In the genomic region with DNA sequence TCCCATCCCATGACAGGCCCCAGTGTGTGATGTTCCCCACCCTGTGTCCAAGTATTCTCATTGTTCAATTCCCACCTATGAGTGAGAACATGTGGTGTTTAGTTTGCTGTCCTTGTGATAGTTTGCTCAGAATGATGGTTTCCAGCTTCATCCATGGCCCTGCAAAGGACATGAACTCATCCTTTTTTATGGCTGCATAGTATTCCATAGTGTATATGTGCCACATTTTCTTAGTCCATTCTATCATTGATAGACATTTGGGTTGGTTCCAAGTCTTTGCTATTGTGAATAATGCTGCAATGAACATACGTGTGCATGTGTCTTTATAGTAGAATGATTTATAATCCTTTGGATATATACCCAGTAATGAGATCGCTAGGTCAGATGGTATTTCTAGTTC, we compare ENCODE assay signal across 2 cellular contexts.
DNase-seq lines count a peak whose midpoint lies in the region; ATAC-seq, FAIRE-seq and TF ChIP-seq lines count a peak whose summit lies in the region.
"Not testable (repeated sequence)": the region's sequence is repeated elsewhere in the genome, so short reads cannot be mapped to it uniquely, and the experiment has no call there.

No MANE protein-coding gene starts in this region.

- intact Hi-C loops in K562 (cut with micrococcal nuclease): loop anchor here (5.0 kb wide), 1 partner anchor 94 kb away; no protein-coding TSS in a partner anchor

- TF ChIP-seq POLR2A in K562 (conservative IDR thresholded peaks at IDR 0.05): not testable (repeated sequence)

- not testable (repeated sequence) for H3K4me3 ChIP-seq in HEK293 (ENCODE audit: low read depth, low read length); K562

- not testable (repeated sequence) for BruUV-seq in K562 (replicated peaks; lab: Mats Ljungman, UMichigan)

- TF ChIP-seq CTCF in HEK293 (tag by site-specific recombination; IDR thresholded peaks at IDR 0.05); K562 (IDR thresholded peaks at IDR 0.05 in 2 of 3, conservative IDR thresholded peaks at IDR 0.05 in 1 of 3; ENCODE audit: insufficient read depth in 2 of 3, low read depth in 1 of 3, low read length in 3 of 3): not testable (repeated sequence)

- not testable (repeated sequence) for H3K79me2 ChIP-seq in K562 (ENCODE audit: control insufficient read depth, insufficient read depth, low read length)

- ATAC-seq in K562: not testable (repeated sequence)

- H3K9me3 ChIP-seq in HEK293 (ENCODE audit: control insufficient read depth, insufficient read depth, low read depth, low read length); K562 (replicated peaks; ENCODE audit: control insufficient read depth, insufficient read depth, low read depth, low read length): not testable (repeated sequence)

- not testable (repeated sequence) for H4K20me1 ChIP-seq in K562 (replicated peaks; ENCODE audit: control insufficient read depth, insufficient read depth, low read length)

- not testable (repeated sequence) for H3K27me3 ChIP-seq in K562 (ENCODE audit: control insufficient read depth in 2 of 2, insufficient read depth in 2 of 2, low read length in 2 of 2)

- not testable (repeated sequence) for FAIRE-seq in K562 (lab: Jason Lieb, UNC)

- H3K36me3 ChIP-seq in HEK293 (ENCODE audit: control insufficient read depth in 2 of 2, insufficient read depth in 1 of 2, low read length in 2 of 2); K562 (ENCODE audit: control insufficient read depth, insufficient read depth, low read length): not testable (repeated sequence)

- not testable (repeated sequence) for H2AFZ ChIP-seq in K562 (ENCODE audit: low read depth, low read length)

- not testable (repeated sequence) for H3K4me1 ChIP-seq in HEK293 (ENCODE audit: control insufficient read depth, insufficient read depth, low read length); K562 (replicated peaks in 1 of 2; ENCODE audit: control insufficient read depth in 2 of 2, insufficient read depth in 2 of 2, low read length in 2 of 2)

- not testable (repeated sequence) for DNase-seq in K562 (ENCODE audit: extremely low read depth in 1 of 4, low spot score in 3 of 4)

- not testable (repeated sequence) for TF ChIP-seq RAD21 in K562 (CRISPR knock-in tag; conservative IDR thresholded peaks at IDR 0.05 in 1 of 2, IDR thresholded peaks at IDR 0.05 in 1 of 2)

- H3K27ac ChIP-seq in HEK293 (ENCODE audit: extremely low read depth, low read depth, low read length); K562 (ENCODE audit: extremely low read depth, low read depth, low read length): not testable (repeated sequence)

- not testable (repeated sequence) for H3K9me1 ChIP-seq in K562 (ENCODE audit: control insufficient read depth, insufficient read depth, low read length)

- TF ChIP-seq EP300 in K562 (IDR thresholded peaks at IDR 0.05; ENCODE audit: low read length): not testable (repeated sequence)

- 80% methylated on average over 1 of the region's 2 CpGs for WGBS in K562 (ENCODE audit: insufficient coverage, low coverage, missing lambda C conversion rate)

- H3K4me2 ChIP-seq in K562 (ENCODE audit: insufficient read depth, low read length): not testable (repeated sequence)

- in situ Hi-C loops in K562 (cut with MboI): not testable (repeated sequence)

- POLR2A ChIA-PET in HEK293 (lab: Yijun Ruan, JAX); K562 (lab: Yijun Ruan, JAX): not testable (repeated sequence)

- H3K9ac ChIP-seq in K562 (ENCODE audit: insufficient read depth in 1 of 2, low read depth in 2 of 2, low read length in 2 of 2): not testable (repeated sequence)

- CTCF ChIA-PET in HEK293 (lab: Yijun Ruan, JAX); K562 (lab: Yijun Ruan, JAX; ENCODE audit: low intra/inter-chr PET ratio): not testable (repeated sequence)

TF ChIP-seq in HEK293, 187 proteins besides CTCF, POLR2A, EP300 and RAD21:
- TF ChIP-seq ZNF146 (tag by site-specific recombination; IDR thresholded peaks at IDR 0.05): peak; percentile 56; the same call in 1 of the 2 replicates

TF ChIP-seq in K562, 482 proteins besides CTCF, POLR2A, EP300 and RAD21:
- peak; percentile 43; the same call in 1 of the 2 replicates for TF ChIP-seq BCOR (IDR thresholded peaks at IDR 0.05)
- peak; percentile 58 for TF ChIP-seq RBM25 (IDR thresholded peaks at IDR 0.05; ENCODE audit: low read depth, low read length, severe bottlenecking)
- peak; percentile 76 for TF ChIP-seq ZNF146 (CRISPR knock-in tag; IDR thresholded peaks at IDR 0.05; ENCODE audit: unreplicated experiment)
TF ChIP-seq in K562: peak in this region for 3; not testable (repeated sequence) for 479.
